ENCODE assay signal across 9 cellular contexts in genomic region chr1:230797376-230798186, GRCh38. TPM values are rescaled to one million over a fixed set of nuclear protein-coding genes. Genes with fewer than 3 reads are reported as not detected.
DNase-seq lines count a peak whose midpoint lies in the region; ATAC-seq, FAIRE-seq and TF ChIP-seq lines count a peak whose summit lies in the region.
"Had no signal": no experiment of that assay in that cellular context is flagged by ENCODE, and none has a peak within 500 bp of the region (broad histone marks: within the 10 kb centered on the region; RNA-seq: fewer than 3 reads in every experiment).

No MANE protein-coding gene starts in this region.

- H3K27ac ChIP-seq in K562 (ENCODE audit: extremely low read depth, low read depth, low read length) (no peak overlapping the region), stomach (no peak overlapping the region)

- H2AFZ ChIP-seq in K562 (ENCODE audit: low read depth, low read length) = no peak overlapping the region

- H3K79me2 ChIP-seq in K562 (ENCODE audit: control insufficient read depth, insufficient read depth, low read length) = no peaks in the 10 kb centered on the region

- H3K4me1 ChIP-seq in K562 (replicated peaks in 1 of 2; ENCODE audit: control insufficient read depth in 2 of 2, insufficient read depth in 2 of 2, low read length in 2 of 2) (no peaks in the 10 kb centered on the region), stomach (peaks cover 0 to 4% (median 0%) of the 10 kb centered on the region in 4 donors)

- 4% methylated on average over 18 of the region's 18 CpGs for WGBS in K562 (ENCODE audit: insufficient coverage, low coverage, missing lambda C conversion rate)
- 56 to 62% (median 57%) methylated on average over 17 to 18 of the region's 18 CpGs for WGBS in stomach, 5 donors

- peaks cover 25 to 68% of the 10 kb centered on the region in 2 experiments for H3K27me3 ChIP-seq in K562 (ENCODE audit: control insufficient read depth in 2 of 2, insufficient read depth in 2 of 2, low read length in 2 of 2)
- peaks cover 0 to under 1% (median 0%) of the 10 kb centered on the region in 3 donors for H3K27me3 ChIP-seq in stomach

- intact Hi-C loops in K562 (cut with micrococcal nuclease) (loop anchor here (1.0 to 10.0 kb wide), 8 partner anchors 120 to 805 kb away; partner anchors contain the start of genes ARV1 and TTC13), stomach (cut with DNase I; ENCODE audit: low total_unique reads) (loop anchor here (10.0 kb wide), 1 partner anchor 117 kb away; no protein-coding TSS in a partner anchor)

- no peaks in the 10 kb centered on the region for H3K9me3 ChIP-seq in K562 (replicated peaks; ENCODE audit: control insufficient read depth, insufficient read depth, low read depth, low read length)
- H3K9me3 ChIP-seq in stomach = no peaks in the 10 kb centered on the region

- H3K4me3 ChIP-seq in K562 (no peak overlapping the region), stomach (no peak overlapping the region)

- TF ChIP-seq RAD21 in K562 (CRISPR knock-in tag; conservative IDR thresholded peaks at IDR 0.05 in 1 of 2, IDR thresholded peaks at IDR 0.05 in 1 of 2) = peak; percentile 90 to 98

- DNase-seq in NOMO-1 (lab: John Stamatoyannopoulos, UW; ENCODE audit: unreplicated experiment in 2 of 2) = peak; percentile 3 to 9
- DNase-seq in NOMO-1 treated with dmso at 0.1 percent for 144 hours (lab: John Stamatoyannopoulos, UW; ENCODE audit: unreplicated experiment) = no peak
- peak; percentile 16 for DNase-seq in NCI-H128 (lab: John Stamatoyannopoulos, UW; ENCODE audit: unreplicated experiment)
- peak; percentile 48 to 74 (median 62) for DNase-seq in K562 (ENCODE audit: extremely low read depth in 1 of 4, low spot score in 3 of 4)
- DNase-seq in iPS-NIHi7 (ENCODE audit: extremely low spot score) = peak; percentile 83
- DNase-seq in stomach = peak; percentile 64
- no peak for DNase-seq in NCI-H187 treated with DMSO at 0.1 percent for 48 hours (lab: John Stamatoyannopoulos, UW)

- CTCF ChIA-PET in K562 (lab: Yijun Ruan, JAX; ENCODE audit: low intra/inter-chr PET ratio) = interaction anchor here (0.7 to 1.7 kb wide), 4 partner anchors 120 to 806 kb away, joined by 3 to 19 read pairs (median 10); no protein-coding TSS in a partner anchor

- no peak for TF ChIP-seq POLR2A in K562 (conservative IDR thresholded peaks at IDR 0.05)
- TF ChIP-seq POLR2A in stomach (IDR thresholded peaks at IDR 0.05) = no peak

- no peak for TF ChIP-seq EP300 in K562 (IDR thresholded peaks at IDR 0.05; ENCODE audit: low read length)
- TF ChIP-seq EP300 in stomach (IDR thresholded peaks at IDR 0.05) = no peak

- no peaks in the 10 kb centered on the region; the same call in 1 of the 2 replicates for H4K20me1 ChIP-seq in K562 (replicated peaks; ENCODE audit: control insufficient read depth, insufficient read depth, low read length)

- peak; percentile 95 for ATAC-seq in K562
- no peak for ATAC-seq in HG02759 (IDR thresholded peaks at IDR 0.05; ENCODE audit: unreplicated experiment)

- no TSS peak for BruUV-seq in K562 (replicated peaks; lab: Mats Ljungman, UMichigan)

- POLR2A ChIA-PET in K562 (lab: Yijun Ruan, JAX) = interaction anchor here (0.6 to 0.7 kb wide), 2 partner anchors 34 to 1856 kb away, joined by 3 read pairs; no protein-coding TSS in a partner anchor

- no peaks in the 10 kb centered on the region for H3K9me1 ChIP-seq in K562 (ENCODE audit: control insufficient read depth, insufficient read depth, low read length)

- H3K9ac ChIP-seq in K562 (ENCODE audit: insufficient read depth in 1 of 2, low read depth in 2 of 2, low read length in 2 of 2) = 0 out of 4 replicates have a peak overlapping the region, but pooled peaks of 1 of the 2 experiments have one; percentile 15

- in situ Hi-C loops in K562 (cut with MboI) = no loop called here

- H3K4me2 ChIP-seq in K562 (ENCODE audit: insufficient read depth, low read length) = no peak overlapping the region; the same call in 1 of the 2 replicates

- peak; percentile 79 to 84 (median 82) for TF ChIP-seq CTCF in K562 (IDR thresholded peaks at IDR 0.05 in 2 of 3, conservative IDR thresholded peaks at IDR 0.05 in 1 of 3; ENCODE audit: insufficient read depth in 2 of 3, low read depth in 1 of 3, low read length in 3 of 3)
- TF ChIP-seq CTCF in stomach (IDR thresholded peaks at IDR 0.05) = peak in 5 of 7 experiments; percentile 27 to 72 (median 52)

- peak; percentile 74 for FAIRE-seq in K562 (lab: Jason Lieb, UNC)

- H3K36me3 ChIP-seq in K562 (ENCODE audit: control insufficient read depth, insufficient read depth, low read length) (no peaks in the 10 kb centered on the region), stomach (peaks cover 0 to 9% (median 0%) of the 10 kb centered on the region in 4 donors)

TF ChIP-seq in K562, 482 proteins besides CTCF, POLR2A, EP300 and RAD21 (continues in another document):
- no peak for TF ChIP-seq ZNF511 (CRISPR knock-in tag; IDR thresholded peaks at IDR 0.05)
- no peak for TF ChIP-seq TAF7 (tag; IDR thresholded peaks at IDR 0.05)
- TF ChIP-seq MCM7 (IDR thresholded peaks at IDR 0.05) = no peak
- TF ChIP-seq ZNF232 (CRISPR knock-in tag; IDR thresholded peaks at IDR 0.05) = no peak
- TF ChIP-seq HNRNPH1 (optimal IDR thresholded peaks at IDR 0.05; ENCODE audit: low read depth, low read length) = no peak
- TF ChIP-seq ZFP1 (CRISPR knock-in tag; IDR thresholded peaks at IDR 0.05) = no peak
- no peak for TF ChIP-seq JUN (IDR thresholded peaks at IDR 0.05; ENCODE audit: borderline replicate concordance, low read depth, low read length)
- TF ChIP-seq JUN (CRISPR knock-in tag; IDR thresholded peaks at IDR 0.05; ENCODE audit: borderline replicate concordance) = no peak
- TF ChIP-seq CREM (IDR thresholded peaks at IDR 0.05; ENCODE audit: low read depth) = 0 out of 2 replicates have a peak, but pooled peaks have one; percentile 8
- no peak for TF ChIP-seq ZNF197 (CRISPR knock-in tag; IDR thresholded peaks at IDR 0.05; ENCODE audit: low read depth)
- TF ChIP-seq ATF4 (CRISPR knock-in tag; IDR thresholded peaks at IDR 0.05) = no peak
- no peak for TF ChIP-seq AFF4 (CRISPR knock-in tag; IDR thresholded peaks at IDR 0.05)
- TF ChIP-seq CBX5 (IDR thresholded peaks at IDR 0.05; ENCODE audit: borderline replicate concordance, low read depth) = no peak
- TF ChIP-seq RFX1 (IDR thresholded peaks at IDR 0.05) = peak; percentile 29; the same call in 1 of the 2 replicates

RNA-seq across cellular contexts. Expression of gene CAPN9, which starts 50.4 kb away (rescaled TPM):
- total RNA-seq in K562 (2011; cell fraction: chromatin; rRNA removed; ENCODE audit: low replicate concordance) = not detected in 2 replicates
- total RNA-seq in K562 (2011; cell fraction: nucleolus; rRNA removed) = not detected in 2 replicates
- not detected in 2 replicates for total RNA-seq in K562 (2011; cell fraction: nucleoplasm; rRNA removed)
- not detected in 2 replicates for total RNA-seq in K562 (2014; rRNA removed)
- not detected in 2 replicates for total RNA-seq in K562 (2014; rRNA removed; fragmentation: Illumina TruSeq; extraction: Trizol)
- total RNA-seq in K562 (2015; rRNA removed; fragmentation: Illumina TruSeq; extraction: Trizol) = not detected in 2 replicates
- total RNA-seq in K562 (2021) = not detected in 2 replicates
- polyA plus RNA-seq in K562 (2011; rRNA removed) = not detected in 2 replicates
- not detected in 2 replicates for polyA plus RNA-seq in K562 (2011; cell fraction: cytosol; rRNA removed)
- not detected in 2 replicates for polyA plus RNA-seq in K562 (2011; cell fraction: nucleus; rRNA removed)
- not detected in 2 replicates for polyA plus RNA-seq in K562 (2012)
- not detected in 2 replicates for polyA plus RNA-seq in K562 (2014; fragmentation: Illumina TruSeq; extraction: Trizol)
- not detected for polyA plus RNA-seq in K562 (2014; fragmentation: Nextera tagmentation; extraction: Ambion mirVana)
- not detected in 2 replicates for polyA plus RNA-seq in K562 (2014; rRNA removed)
- not detected in 2 replicates for polyA minus RNA-seq in K562 (2011; rRNA and poly(A)+ RNA removed)
- polyA minus RNA-seq in K562 (2011; cell fraction: cytosol; rRNA and poly(A)+ RNA removed) = not detected in 2 replicates
- polyA minus RNA-seq in K562 (2011; cell fraction: nucleus; rRNA and poly(A)+ RNA removed) = not detected in 2 replicates
- 10 to 100 TPM; 29.5 to 68.3 (median 53.8) TPM for total RNA-seq in stomach
- polyA plus RNA-seq in stomach = 10 to 100 TPM in 2 of 3 donors, 1 to 10 TPM in 1; 2.6 to 48.3 (median 14.7) TPM
- total RNA-seq: subcutaneous adipose tissue had no signal

Comparison
In these comparisons a context has a peak if more than half of its experiments do, and no peak if none do; other contexts are left out.
1. DNase-seq: peak in NOMO-1 (2 of 2), NCI-H128 (single experiment), K562 (4 of 4), iPS-NIHi7 (single experiment) and stomach (single experiment); none in NOMO-1 treated with dmso at 0.1 percent for 144 hours (single experiment) and NCI-H187 treated with DMSO at 0.1 percent for 48 hours (single experiment).
2. RNA of gene CAPN9, which starts 50.4 kb away (total RNA-seq): 29.5 to 68.3 TPM in stomach; not detected in K562; every median in the first group is over 10 times any median in the second.